42 cellular contexts compared by ENCODE assay signal in the genomic region with DNA sequence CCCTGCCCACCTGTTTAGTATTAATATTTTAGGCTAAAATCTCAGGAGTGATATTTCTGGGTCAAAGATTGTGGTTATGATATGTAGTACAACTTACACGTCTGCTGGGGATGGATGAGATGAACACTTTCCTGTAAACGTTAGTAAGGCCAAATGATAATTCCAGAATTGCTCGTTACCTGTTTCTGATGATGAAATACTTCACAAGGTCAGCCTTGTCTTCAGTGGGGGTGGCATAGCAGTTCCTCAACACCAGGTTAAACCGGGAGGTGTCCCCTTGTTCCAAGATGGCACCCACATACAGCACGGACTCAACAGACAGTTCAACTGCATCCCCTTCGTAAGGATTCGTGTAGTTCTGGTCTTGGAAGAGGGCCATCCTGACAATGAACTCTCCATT. TPM values are rescaled to one million over a fixed set of nuclear protein-coding genes. Genes with fewer than 3 reads are reported as not detected.
"Had no signal": no experiment of that assay in that cellular context is flagged by ENCODE, and none has a peak within 500 bp of the region (broad histone marks: within the 10 kb centered on the region; RNA-seq: fewer than 3 reads in every experiment).

No MANE protein-coding gene starts in this region.

- H3K27ac ChIP-seq: adrenal gland, ascending aorta, brain microvascular endothelial cell, breast epithelium, cardiac muscle cell had no signal

- H3K4me3 ChIP-seq: adrenal gland, ascending aorta, breast epithelium, cardiac muscle cell had no signal

- DNase-seq: activated effector memory CD4-positive, alpha-beta T cell treated with anti-CD3 and anti-CD28 coated beads, Interleukin-2, amount 50 U/mL, for 16 hours; activated effector memory CD4-positive, alpha-beta T cell treated with Interleukin-2 at 50 U/mL for 16 hours; activated gamma-delta T cell; activated gamma-delta T cell treated with Interleukin-2 at 50 U/mL for 16 hours; activated naive CD4-positive, alpha-beta T cell; activated naive CD4-positive, alpha-beta T cell treated with anti-CD3 and anti-CD28 coated beads for 36 hours; activated naive CD4-positive, alpha-beta T cell treated with anti-CD3 and anti-CD28 coated beads, Interleukin-2, amount 10 ng/mL, durations not matched to agents 7 days and 5 days; activated naive CD4-positive, alpha-beta T cell treated with anti-CD3 and anti-CD28 coated beads, Interleukin-2, amount 50 U/mL, for 16 hours; activated naive CD4-positive, alpha-beta T cell treated with Interleukin-2 at 50 U/mL for 16 hours; activated naive CD8-positive, alpha-beta T cell treated with anti-CD3 and anti-CD28 coated beads for 36 hours; activated naive CD8-positive, alpha-beta T cell treated with anti-CD3 and anti-CD28 coated beads, Interleukin-2, amount 10 ng/mL, durations not matched to agents 7 days and 5 days; activated naive CD8-positive, alpha-beta T cell treated with anti-CD3 and anti-CD28 coated beads, Interleukin-2, amount 50 U/mL, for 24 hours; activated T-cell treated with anti-CD3 and anti-CD28 coated beads, Interleukin-2, amount 50 U/mL, for 1 hour; activated T-cell treated with anti-CD3 and anti-CD28 coated beads, Interleukin-2, amount 50 U/mL, for 24 hours; activated T-cell treated with anti-CD3 and anti-CD28 coated beads, Interleukin-2, amount 50 U/mL, for 4 hours; activated T-cell treated with anti-CD3 and anti-CD28 coated beads, Interleukin-2, amount 50 U/mL, for 48 hours; activated T-cell treated with anti-CD3 and anti-CD28 coated beads, Interleukin-2, amount 50 U/mL, for 72 hours; adrenal gland; amniotic stem cell; amygdala; anterior cingulate cortex; aorta; brain microvascular endothelial cell; caudate nucleus; central memory CD4-positive, alpha-beta T cell; cerebellar nuclear complex had no signal

- H3K9me3 Mint-ChIP-seq: activated naive CD4-positive, alpha-beta T cell treated with anti-CD3 and anti-CD28 coated beads for 36 hours; activated naive CD4-positive, alpha-beta T cell treated with anti-CD3 and anti-CD28 coated beads, Interleukin-2, amount 10 ng/mL, durations not matched to agents 7 days and 5 days; activated naive CD4-positive, alpha-beta T cell treated with anti-CD3 and anti-CD28 coated beads, Interleukin-2, amount 50 U/mL, for 24 hours; activated naive CD8-positive, alpha-beta T cell treated with anti-CD3 and anti-CD28 coated beads for 36 hours; activated naive CD8-positive, alpha-beta T cell treated with anti-CD3 and anti-CD28 coated beads, Interleukin-2, amount 10 ng/mL, durations not matched to agents 7 days and 5 days; activated naive CD8-positive, alpha-beta T cell treated with anti-CD3 and anti-CD28 coated beads, Interleukin-2, amount 50 U/mL, for 24 hours; activated T-cell treated with anti-CD3 and anti-CD28 coated beads, Interleukin-2, amount 50 U/mL, for 24 hours; activated T-helper 1 cell treated with anti-CD3 and anti-CD28 coated beads, Interleukin-12 subunit alpha, Interleukin-12 subunit beta, Interleukin-2, Interleukin-4 antibody, amounts not matched to agents 30 ng/mL and 10 ng/mL and 1 ng/mL, durations not matched to agents 14 hours and 24 hours and 36 hours; activated T-helper 17 cell treated with anti-CD3 and anti-CD28 coated beads, Interleukin-2, amount 50 U/mL, for 72 hours; activated T-helper 2 cell treated with anti-CD3 and anti-CD28 coated beads, Interferon-gamma antibody, Interleukin-2, Interleukin-4, amounts not matched to agents 10 μg/mL and 5 μg/mL and 100 μg/mL, durations not matched to agents 14 hours and 24 hours and 36 hours; brain had no signal

- H3K27me3 Mint-ChIP-seq: activated naive CD4-positive, alpha-beta T cell treated with anti-CD3 and anti-CD28 coated beads, Interleukin-2, amount 10 ng/mL, durations not matched to agents 7 days and 5 days; activated naive CD8-positive, alpha-beta T cell treated with anti-CD3 and anti-CD28 coated beads for 36 hours; activated T-cell treated with anti-CD3 and anti-CD28 coated beads, Interleukin-2, amount 50 U/mL, for 24 hours; central memory CD8-positive, alpha-beta T cell had no signal

- FAIRE-seq: astrocyte, bronchial epithelial cell had no signal

- H3K27ac Mint-ChIP-seq: activated naive CD4-positive, alpha-beta T cell treated with anti-CD3 and anti-CD28 coated beads for 36 hours; activated naive CD4-positive, alpha-beta T cell treated with anti-CD3 and anti-CD28 coated beads, Interleukin-2, amount 10 ng/mL, durations not matched to agents 7 days and 5 days; activated naive CD4-positive, alpha-beta T cell treated with anti-CD3 and anti-CD28 coated beads, Interleukin-2, amount 50 U/mL, for 24 hours; activated naive CD4-positive, alpha-beta T cell treated with anti-CD3 and anti-CD28 coated beads, Interleukin-2, amount 50 U/mL, for 72 hours; activated naive CD8-positive, alpha-beta T cell; activated naive CD8-positive, alpha-beta T cell treated with anti-CD3 and anti-CD28 coated beads for 36 hours; activated naive CD8-positive, alpha-beta T cell treated with anti-CD3 and anti-CD28 coated beads, Interleukin-2, amount 10 ng/mL, durations not matched to agents 7 days and 5 days; activated naive CD8-positive, alpha-beta T cell treated with anti-CD3 and anti-CD28 coated beads, Interleukin-2, amount 50 U/mL, for 24 hours; activated T-cell treated with anti-CD3 and anti-CD28 coated beads, Interleukin-2, amount 50 U/mL, for 24 hours; activated T-cell treated with anti-CD3 and anti-CD28 coated beads, Interleukin-2, amount 50 U/mL, for 72 hours; activated T-helper 1 cell treated with anti-CD3 and anti-CD28 coated beads, Interleukin-12 subunit alpha, Interleukin-12 subunit beta, Interleukin-2, Interleukin-4 antibody, amounts not matched to agents 30 ng/mL and 10 ng/mL and 1 ng/mL, durations not matched to agents 14 hours and 24 hours and 36 hours; activated T-helper 17 cell treated with anti-CD3 and anti-CD28 coated beads, Interleukin-2, amount 50 U/mL, for 72 hours; activated T-helper 2 cell treated with anti-CD3 and anti-CD28 coated beads, Interferon-gamma antibody, Interleukin-2, Interleukin-4, amounts not matched to agents 10 μg/mL and 5 μg/mL and 100 μg/mL, durations not matched to agents 14 hours and 24 hours and 36 hours; brain had no signal

- H3K4me3 Mint-ChIP-seq: activated naive CD4-positive, alpha-beta T cell treated with anti-CD3 and anti-CD28 coated beads for 36 hours; activated naive CD4-positive, alpha-beta T cell treated with anti-CD3 and anti-CD28 coated beads, Interleukin-2, amount 10 ng/mL, durations not matched to agents 7 days and 5 days; activated naive CD4-positive, alpha-beta T cell treated with anti-CD3 and anti-CD28 coated beads, Interleukin-2, amount 50 U/mL, for 24 hours; activated naive CD8-positive, alpha-beta T cell; activated naive CD8-positive, alpha-beta T cell treated with anti-CD3 and anti-CD28 coated beads for 36 hours; activated naive CD8-positive, alpha-beta T cell treated with anti-CD3 and anti-CD28 coated beads, Interleukin-2, amount 10 ng/mL, durations not matched to agents 7 days and 5 days; activated naive CD8-positive, alpha-beta T cell treated with anti-CD3 and anti-CD28 coated beads, Interleukin-2, amount 50 U/mL, for 24 hours; activated T-cell treated with anti-CD3 and anti-CD28 coated beads, Interleukin-2, amount 50 U/mL, for 24 hours; activated T-cell treated with anti-CD3 and anti-CD28 coated beads, Interleukin-2, amount 50 U/mL, for 4 hours; activated T-cell treated with anti-CD3 and anti-CD28 coated beads, Interleukin-2, amount 50 U/mL, for 72 hours; activated T-helper 1 cell treated with anti-CD3 and anti-CD28 coated beads, Interleukin-12 subunit alpha, Interleukin-12 subunit beta, Interleukin-2, Interleukin-4 antibody, amounts not matched to agents 30 ng/mL and 10 ng/mL and 1 ng/mL, durations not matched to agents 14 hours and 24 hours and 36 hours; activated T-helper 17 cell treated with anti-CD3 and anti-CD28 coated beads, Interleukin-2, amount 50 U/mL, for 72 hours; brain; central memory CD8-positive, alpha-beta T cell had no signal

- H3K36me3 ChIP-seq: adrenal gland, ascending aorta, brain microvascular endothelial cell, breast epithelium, cardiac muscle cell had no signal

- H3K4me1 ChIP-seq: adrenal gland, ascending aorta, breast epithelium had no signal

- H3K27me3 ChIP-seq: ascending aorta, brain microvascular endothelial cell, breast epithelium had no signal

- ATAC-seq: activated naive CD4-positive, alpha-beta T cell treated with anti-CD3 and anti-CD28 coated beads, Interleukin-2, amount 50 U/mL, for 72 hours; activated naive CD8-positive, alpha-beta T cell treated with anti-CD3 and anti-CD28 coated beads, Interleukin-2, amount 50 U/mL, for 24 hours; activated T-cell treated with anti-CD3 and anti-CD28 coated beads, Interleukin-2, amount 50 U/mL, for 4 hours; activated T-cell treated with anti-CD3 and anti-CD28 coated beads, Interleukin-2, amount 50 U/mL, for 72 hours; activated T-helper 17 cell treated with anti-CD3 and anti-CD28 coated beads, Interleukin-2, amount 50 U/mL, for 72 hours had no signal

- H3K36me3 Mint-ChIP-seq: activated naive CD4-positive, alpha-beta T cell treated with anti-CD3 and anti-CD28 coated beads, Interleukin-2, amount 10 ng/mL, durations not matched to agents 7 days and 5 days; activated naive CD4-positive, alpha-beta T cell treated with anti-CD3 and anti-CD28 coated beads, Interleukin-2, amount 50 U/mL, for 24 hours; activated naive CD4-positive, alpha-beta T cell treated with anti-CD3 and anti-CD28 coated beads, Interleukin-2, amount 50 U/mL, for 72 hours; activated naive CD8-positive, alpha-beta T cell; activated naive CD8-positive, alpha-beta T cell treated with anti-CD3 and anti-CD28 coated beads for 36 hours; activated naive CD8-positive, alpha-beta T cell treated with anti-CD3 and anti-CD28 coated beads, Interleukin-2, amount 10 ng/mL, durations not matched to agents 7 days and 5 days; brain had no signal

- H3K4me1 Mint-ChIP-seq: activated naive CD4-positive, alpha-beta T cell treated with anti-CD3 and anti-CD28 coated beads, Interleukin-2, amount 10 ng/mL, durations not matched to agents 7 days and 5 days; activated naive CD4-positive, alpha-beta T cell treated with anti-CD3 and anti-CD28 coated beads, Interleukin-2, amount 50 U/mL, for 24 hours; activated naive CD8-positive, alpha-beta T cell treated with anti-CD3 and anti-CD28 coated beads for 36 hours; activated naive CD8-positive, alpha-beta T cell treated with anti-CD3 and anti-CD28 coated beads, Interleukin-2, amount 10 ng/mL, durations not matched to agents 7 days and 5 days; activated naive CD8-positive, alpha-beta T cell treated with anti-CD3 and anti-CD28 coated beads, Interleukin-2, amount 50 U/mL, for 24 hours; activated T-helper 17 cell treated with anti-CD3 and anti-CD28 coated beads, Interleukin-2, amount 50 U/mL, for 72 hours; brain; central memory CD8-positive, alpha-beta T cell had no signal

- H3K9me3 ChIP-seq: adrenal gland, ascending aorta, breast epithelium had no signal

RNA-seq across cellular contexts. Expression of gene GP2, which starts 9.3 kb away (rescaled TPM):
- total RNA-seq: activated naive CD4-positive, alpha-beta T cell treated with anti-CD3 and anti-CD28 coated beads for 36 hours; activated naive CD4-positive, alpha-beta T cell treated with anti-CD3 and anti-CD28 coated beads, Interleukin-2, amount 50 U/mL, for 72 hours; activated naive CD8-positive, alpha-beta T cell treated with anti-CD3 and anti-CD28 coated beads for 36 hours; activated naive CD8-positive, alpha-beta T cell treated with anti-CD3 and anti-CD28 coated beads, Interleukin-2, amount 10 ng/mL, durations not matched to agents 7 days and 5 days; activated T-cell treated with anti-CD3 and anti-CD28 coated beads, Interleukin-2, amount 50 U/mL, for 72 hours; activated T-helper 1 cell treated with anti-CD3 and anti-CD28 coated beads, Interleukin-12 subunit alpha, Interleukin-12 subunit beta, Interleukin-2, Interleukin-4 antibody, amounts not matched to agents 30 ng/mL and 10 ng/mL and 1 ng/mL, durations not matched to agents 14 hours and 24 hours and 36 hours; activated T-helper 17 cell treated with anti-CD3 and anti-CD28 coated beads, Interleukin-2, amount 50 U/mL, for 72 hours; activated T-helper 2 cell treated with anti-CD3 and anti-CD28 coated beads, Interferon-gamma antibody, Interleukin-2, Interleukin-4, amounts not matched to agents 10 μg/mL and 5 μg/mL and 100 μg/mL, durations not matched to agents 14 hours and 24 hours and 36 hours; astrocyte; bronchial epithelial cell; cardiac muscle cell; cardiac septum; cerebellum; chondrocyte had no signal
- polyA plus RNA-seq: cardiac muscle cell had no signal

RNA-seq across cellular contexts. Expression of gene UMOD, which starts 34.5 kb away (rescaled TPM):
- total RNA-seq: activated naive CD4-positive, alpha-beta T cell treated with anti-CD3 and anti-CD28 coated beads for 36 hours; activated naive CD4-positive, alpha-beta T cell treated with anti-CD3 and anti-CD28 coated beads, Interleukin-2, amount 50 U/mL, for 72 hours; activated naive CD8-positive, alpha-beta T cell treated with anti-CD3 and anti-CD28 coated beads for 36 hours; activated naive CD8-positive, alpha-beta T cell treated with anti-CD3 and anti-CD28 coated beads, Interleukin-2, amount 10 ng/mL, durations not matched to agents 7 days and 5 days; activated T-cell treated with anti-CD3 and anti-CD28 coated beads, Interleukin-2, amount 50 U/mL, for 4 hours; activated T-cell treated with anti-CD3 and anti-CD28 coated beads, Interleukin-2, amount 50 U/mL, for 72 hours; activated T-helper 1 cell treated with anti-CD3 and anti-CD28 coated beads, Interleukin-12 subunit alpha, Interleukin-12 subunit beta, Interleukin-2, Interleukin-4 antibody, amounts not matched to agents 30 ng/mL and 10 ng/mL and 1 ng/mL, durations not matched to agents 14 hours and 24 hours and 36 hours; activated T-helper 17 cell treated with anti-CD3 and anti-CD28 coated beads, Interleukin-2, amount 50 U/mL, for 72 hours; activated T-helper 2 cell treated with anti-CD3 and anti-CD28 coated beads, Interferon-gamma antibody, Interleukin-2, Interleukin-4, amounts not matched to agents 10 μg/mL and 5 μg/mL and 100 μg/mL, durations not matched to agents 14 hours and 24 hours and 36 hours; adrenal gland; aorta; ascending aorta; astrocyte; breast epithelium; bronchial epithelial cell; cardiac muscle cell; cardiac septum; cerebellum; chondrocyte had no signal
- polyA plus RNA-seq: adrenal gland, aorta, cardiac muscle cell had no signal
